In the genomic region with DNA sequence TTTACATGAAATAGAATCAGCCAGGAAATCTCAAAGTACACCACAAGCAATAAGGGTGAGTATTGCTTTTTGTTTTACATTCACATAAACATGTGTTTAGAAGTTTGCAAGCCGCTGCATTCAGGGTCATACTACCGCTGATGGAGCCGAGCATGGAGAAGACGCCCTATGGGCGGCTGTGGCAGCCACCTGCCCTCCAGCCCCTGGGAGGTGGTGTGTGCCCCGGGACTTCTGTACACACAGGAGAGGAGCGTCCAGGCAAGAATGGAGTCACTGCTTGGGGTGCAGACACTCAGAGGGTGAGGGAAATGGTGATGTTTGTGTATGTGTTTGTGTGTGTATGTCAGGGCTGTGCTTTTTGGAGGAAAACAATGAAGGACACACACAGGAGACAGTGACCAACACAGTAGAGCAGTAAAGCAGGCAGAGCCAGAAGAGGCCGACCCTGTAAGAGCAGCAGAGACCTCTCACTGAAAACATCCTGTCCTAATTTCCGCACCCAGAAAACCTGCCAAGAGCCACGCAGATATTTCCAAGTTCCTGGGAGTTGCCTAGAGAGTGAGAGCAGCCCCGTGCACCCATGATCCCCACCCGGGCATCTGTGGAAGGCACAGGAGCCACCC, we compare ENCODE assay signal across 24 cellular contexts.
DNase-seq lines count a peak whose midpoint lies in the region; ATAC-seq and TF ChIP-seq lines count a peak whose summit lies in the region.
"Had no signal": no experiment of that assay in that cellular context is flagged by ENCODE, and none has a peak within 500 bp of the region (broad histone marks: within the 10 kb centered on the region; RNA-seq: fewer than 3 reads in every experiment).

No MANE protein-coding gene starts in this region.

- no peaks in the 10 kb centered on the region for H3K36me3 ChIP-seq in right atrium auricular region
- H3K36me3 ChIP-seq: BLaER1 treated with 17β-estradiol and CSF1 and Interleukin-3, amounts not matched to agents 10 nM and 100 nM; cardiac muscle cell; spleen; upper lobe of right lung had no signal

- peaks cover 41% of the 10 kb centered on the region for H3K4me1 Mint-ChIP-seq in dendritic cell treated with granulocyte-macrophage colony-stimulating factor and Interleukin-4, amounts not matched to agents 40 ng/mL and 50 ng/mL, for 4 days (ENCODE audit: low read depth)

- H3K4me3 Mint-ChIP-seq in dendritic cell treated with granulocyte-macrophage colony-stimulating factor and Interleukin-4, amounts not matched to agents 40 ng/mL and 50 ng/mL, for 4 days = no peak overlapping the region
- H3K4me3 Mint-ChIP-seq: activated CD8-positive, alpha-beta T cell treated with anti-CD3 and anti-CD28 coated beads, Interleukin-2, amount 10 ng/mL, durations not matched to agents 7 days and 5 days; activated T-cell treated with anti-CD3 and anti-CD28 coated beads, Interleukin-2, amount 50 U/mL, for 4 hours had no signal

- H3K36me3 Mint-ChIP-seq in dendritic cell treated with granulocyte-macrophage colony-stimulating factor and Interleukin-4, amounts not matched to agents 40 ng/mL and 50 ng/mL, for 4 days (ENCODE audit: low read depth) = no peaks in the 10 kb centered on the region

- no peaks in the 10 kb centered on the region for H3K9me3 ChIP-seq in right atrium auricular region
- H3K9me3 ChIP-seq: spleen, upper lobe of right lung had no signal

- H3K27ac ChIP-seq in right atrium auricular region = no peak overlapping the region
- H3K27ac ChIP-seq: BLaER1 treated with 17β-estradiol and CSF1 and Interleukin-3, amounts not matched to agents 10 nM and 100 nM; cardiac muscle cell; dorsolateral prefrontal cortex; spleen; upper lobe of right lung had no signal

- H3K27me3 ChIP-seq in right atrium auricular region = no peaks in the 10 kb centered on the region
- H3K27me3 ChIP-seq: BLaER1 treated with 17β-estradiol and CSF1 and Interleukin-3, amounts not matched to agents 10 nM and 100 nM; cardiac muscle cell; upper lobe of right lung had no signal

- ATAC-seq in left ventricle myocardium superior (peak; percentile 41), HG03045 (IDR thresholded peaks at IDR 0.05; ENCODE audit: unreplicated experiment) (no peak)
- ATAC-seq: activated CD4-positive, CD25-positive, alpha-beta regulatory T cell treated with anti-CD3 and anti-CD28 coated beads, Interleukin-2, amount 50 U/mL, for 24 hours; activated CD8-positive, alpha-beta T cell treated with anti-CD3 and anti-CD28 coated beads, Interleukin-2, amount 10 ng/mL, durations not matched to agents 7 days and 5 days; activated T-cell treated with anti-CD3 and anti-CD28 coated beads, Interleukin-2, amount 50 U/mL, for 4 hours had no signal

- H3K4me3 ChIP-seq in right atrium auricular region = no peak overlapping the region
- H3K4me3 ChIP-seq: BLaER1 treated with 17β-estradiol and CSF1 and Interleukin-3, amounts not matched to agents 10 nM and 100 nM; cardiac muscle cell; spleen; upper lobe of right lung had no signal

- peaks cover 11% of the 10 kb centered on the region for H3K27me3 Mint-ChIP-seq in dendritic cell treated with granulocyte-macrophage colony-stimulating factor and Interleukin-4, amounts not matched to agents 40 ng/mL and 50 ng/mL, for 4 days

- H3K9me3 Mint-ChIP-seq in dendritic cell treated with granulocyte-macrophage colony-stimulating factor and Interleukin-4, amounts not matched to agents 40 ng/mL and 50 ng/mL, for 4 days = peaks cover 8% of the 10 kb centered on the region
- H3K9me3 Mint-ChIP-seq: activated T-cell treated with anti-CD3 and anti-CD28 coated beads, Interleukin-2, amount 50 U/mL, for 4 hours had no signal

- no peak for TF ChIP-seq CTCF in right atrium auricular region (IDR thresholded peaks at IDR 0.05)
- TF ChIP-seq CTCF in GM20000 (IDR thresholded peaks at IDR 0.05; ENCODE audit: extremely low read depth, missing control alignments) = no peak

- intact Hi-C loops in left ventricle myocardium superior (cut with micrococcal nuclease) = no loop called here
- intact Hi-C loops in dendritic cell treated with granulocyte-macrophage colony-stimulating factor and Interleukin-4, amounts not matched to agents 40 ng/mL and 50 ng/mL, for 4 days (cut with micrococcal nuclease) = no loop called here

- H3K4me1 ChIP-seq in right atrium auricular region = peaks cover 0 to 3% of the 10 kb centered on the region in 2 donors
- H3K4me1 ChIP-seq: spleen, upper lobe of right lung had no signal

- peak overlapping the region; percentile 7 for H3K27ac Mint-ChIP-seq in dendritic cell treated with granulocyte-macrophage colony-stimulating factor and Interleukin-4, amounts not matched to agents 40 ng/mL and 50 ng/mL, for 4 days
- H3K27ac Mint-ChIP-seq: activated CD8-positive, alpha-beta T cell treated with anti-CD3 and anti-CD28 coated beads, Interleukin-2, amount 10 ng/mL, durations not matched to agents 7 days and 5 days had no signal

- DNase-seq in left ventricle myocardium superior (no peak), right atrium auricular region (ENCODE audit: low spot score) (no peak), midbrain (lab: John Stamatoyannopoulos, UW) (peak; percentile 29), DMS53 (lab: John Stamatoyannopoulos, UW) (no peak), GM20000 (ENCODE audit: low spot score) (no peak)
- no peak for DNase-seq in activated T-cell treated with anti-CD3 and anti-CD28 coated beads, Interleukin-2, amount 50 U/mL, for 1 hour
- DNase-seq: activated CD8-positive, alpha-beta T cell treated with anti-CD3 and anti-CD28 coated beads, Interleukin-2, amount 10 ng/mL, durations not matched to agents 7 days and 5 days; activated naive CD4-positive, alpha-beta T cell; activated T-cell treated with anti-CD3 and anti-CD28 coated beads, Interleukin-2, amount 50 U/mL, for 4 hours; dorsolateral prefrontal cortex; foreskin melanocyte; HCEC 1CT; hippocampal formation; KG1; MV-4-11; NCI-H526 treated with DMSO at 0.1 percent for 48 hours; spleen; stimulated activated CD4-positive, alpha-beta T cell treated with anti-CD3 and anti-CD28 coated beads, Interleukin-4, amount 100 ng/mL, for 24 hours had no signal
